1 cellular context compared by ENCODE assay signal in the genomic region with DNA sequence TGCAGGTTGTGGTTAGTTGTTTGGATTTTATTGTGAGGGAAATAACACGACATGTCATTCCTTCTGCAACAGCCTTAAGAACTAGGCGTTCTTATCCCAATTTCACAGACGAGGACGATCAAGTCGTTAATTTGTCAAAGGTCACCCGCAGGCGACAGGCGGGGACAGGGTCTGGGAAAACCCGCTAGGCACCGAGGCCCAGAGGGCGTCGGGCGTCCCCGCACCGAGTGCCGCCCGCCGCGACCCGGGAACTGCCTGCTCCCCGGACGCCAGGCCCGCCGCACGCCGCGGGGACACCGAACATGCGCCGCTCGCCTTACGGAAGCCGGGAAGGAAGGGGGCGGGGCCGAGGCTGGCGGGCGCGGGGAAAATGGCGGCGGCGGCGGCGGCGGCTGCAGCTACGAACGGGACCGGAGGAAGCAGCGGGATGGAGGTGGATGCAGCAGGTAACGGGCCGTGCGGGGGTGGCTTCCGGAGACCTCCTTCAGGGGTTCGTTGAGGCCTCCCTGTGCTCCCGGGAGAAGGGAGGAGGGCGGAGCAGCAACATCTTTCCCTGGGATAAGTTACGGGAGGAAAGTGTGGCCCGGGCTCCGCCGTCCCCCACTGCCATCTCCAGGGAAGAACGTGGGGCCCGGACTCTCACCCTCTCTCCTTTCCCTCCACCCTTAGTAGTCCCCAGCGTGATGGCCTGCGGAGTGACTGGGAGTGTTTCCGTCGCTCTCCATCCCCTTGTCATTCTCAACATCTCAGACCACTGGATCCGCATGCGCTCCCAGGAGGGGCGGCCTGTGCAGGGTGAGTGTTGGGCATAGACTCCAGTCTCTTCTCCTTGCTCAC.
TF ChIP-seq lines count a peak whose summit lies in the region.

A gene (plus strand): TSS at position 349 of the 837 bp plus-strand sequence. CDS start 22 bp downstream, at position 371.

TF ChIP-seq in K562, 482 proteins besides CTCF, POLR2A, EP300 and RAD21 (continued from another document and continues in another):
- TF ChIP-seq, protein P1, sequence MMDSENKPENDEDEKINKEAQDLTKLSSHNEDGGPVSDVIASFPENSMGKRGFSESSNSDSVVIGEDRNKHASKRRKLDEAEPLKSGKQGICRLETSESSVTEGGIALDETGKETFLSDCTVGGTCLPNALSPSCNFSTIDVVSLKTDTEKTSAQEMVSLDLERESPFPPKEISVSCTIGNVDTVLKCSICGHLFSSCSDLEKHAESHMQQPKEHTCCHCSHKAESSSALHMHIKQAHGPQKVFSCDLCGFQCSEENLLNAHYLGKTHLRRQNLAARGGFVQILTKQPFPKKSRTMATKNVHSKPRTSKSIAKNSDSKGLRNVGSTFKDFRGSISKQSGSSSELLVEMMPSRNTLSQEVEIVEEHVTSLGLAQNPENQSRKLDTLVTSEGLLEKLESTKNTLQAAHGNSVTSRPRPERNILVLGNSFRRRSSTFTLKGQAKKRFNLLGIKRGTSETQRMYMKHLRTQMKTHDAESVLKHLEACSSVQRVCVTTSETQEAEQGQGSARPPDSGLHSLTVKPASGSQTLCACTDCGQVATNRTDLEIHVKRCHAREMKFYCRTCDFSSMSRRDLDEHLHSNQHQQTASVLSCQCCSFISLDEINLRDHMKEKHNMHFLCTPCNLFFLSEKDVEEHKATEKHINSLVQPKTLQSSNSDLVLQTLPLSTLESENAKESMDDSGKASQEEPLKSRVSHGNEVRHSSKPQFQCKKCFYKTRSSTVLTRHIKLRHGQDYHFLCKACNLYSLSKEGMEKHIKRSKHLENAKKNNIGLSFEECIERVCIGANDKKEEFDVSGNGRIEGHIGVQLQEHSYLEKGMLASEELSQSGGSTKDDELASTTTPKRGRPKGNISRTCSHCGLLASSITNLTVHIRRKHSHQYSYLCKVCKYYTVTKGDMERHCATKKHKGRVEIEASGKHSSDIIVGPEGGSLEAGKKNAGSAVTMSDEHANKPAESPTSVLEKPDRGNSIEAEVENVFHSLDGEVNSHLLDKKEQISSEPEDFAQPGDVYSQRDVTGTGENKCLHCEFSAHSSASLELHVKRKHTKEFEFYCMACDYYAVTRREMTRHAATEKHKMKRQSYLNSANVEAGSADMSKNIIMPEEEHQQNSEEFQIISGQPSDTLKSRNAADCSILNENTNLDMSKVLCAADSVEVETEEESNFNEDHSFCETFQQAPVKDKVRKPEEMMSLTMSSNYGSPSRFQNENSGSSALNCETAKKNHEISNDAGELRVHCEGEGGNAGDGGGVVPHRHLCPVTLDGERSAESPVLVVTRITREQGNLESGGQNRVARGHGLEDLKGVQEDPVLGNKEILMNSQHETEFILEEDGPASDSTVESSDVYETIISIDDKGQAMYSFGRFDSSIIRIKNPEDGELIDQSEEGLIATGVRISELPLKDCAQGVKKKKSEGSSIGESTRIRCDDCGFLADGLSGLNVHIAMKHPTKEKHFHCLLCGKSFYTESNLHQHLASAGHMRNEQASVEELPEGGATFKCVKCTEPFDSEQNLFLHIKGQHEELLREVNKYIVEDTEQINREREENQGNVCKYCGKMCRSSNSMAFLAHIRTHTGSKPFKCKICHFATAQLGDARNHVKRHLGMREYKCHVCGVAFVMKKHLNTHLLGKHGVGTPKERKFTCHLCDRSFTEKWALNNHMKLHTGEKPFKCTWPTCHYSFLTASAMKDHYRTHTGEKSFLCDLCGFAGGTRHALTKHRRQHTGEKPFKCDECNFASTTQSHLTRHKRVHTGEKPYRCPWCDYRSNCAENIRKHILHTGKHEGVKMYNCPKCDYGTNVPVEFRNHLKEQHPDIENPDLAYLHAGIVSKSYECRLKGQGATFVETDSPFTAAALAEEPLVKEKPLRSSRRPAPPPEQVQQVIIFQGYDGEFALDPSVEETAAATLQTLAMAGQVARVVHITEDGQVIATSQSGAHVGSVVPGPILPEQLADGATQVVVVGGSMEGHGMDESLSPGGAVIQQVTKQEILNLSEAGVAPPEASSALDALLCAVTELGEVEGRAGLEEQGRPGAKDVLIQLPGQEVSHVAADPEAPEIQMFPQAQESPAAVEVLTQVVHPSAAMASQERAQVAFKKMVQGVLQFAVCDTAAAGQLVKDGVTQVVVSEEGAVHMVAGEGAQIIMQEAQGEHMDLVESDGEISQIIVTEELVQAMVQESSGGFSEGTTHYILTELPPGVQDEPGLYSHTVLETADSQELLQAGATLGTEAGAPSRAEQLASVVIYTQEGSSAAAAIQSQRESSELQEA (IDR thresholded peaks at IDR 0.05; ENCODE audit: low read depth) = peak; percentile 93
- TF ChIP-seq RBM25 (IDR thresholded peaks at IDR 0.05; ENCODE audit: low read depth, low read length, severe bottlenecking) = no peak
- TF ChIP-seq ELF4 (CRISPR knock-in tag; IDR thresholded peaks at IDR 0.05) = no peak
- TF ChIP-seq SRSF9 (IDR thresholded peaks at IDR 0.05; ENCODE audit: borderline replicate concordance, low read depth, low read length) = no peak
- TF ChIP-seq ZNF253 (CRISPR knock-in tag; conservative IDR thresholded peaks at IDR 0.05) = no peak
- peak; percentile 60 for TF ChIP-seq EGR1 (conservative IDR thresholded peaks at IDR 0.05)
- no peak for TF ChIP-seq KAT2B (IDR thresholded peaks at IDR 0.05; ENCODE audit: low read depth, low read length)
- TF ChIP-seq, protein P2, sequence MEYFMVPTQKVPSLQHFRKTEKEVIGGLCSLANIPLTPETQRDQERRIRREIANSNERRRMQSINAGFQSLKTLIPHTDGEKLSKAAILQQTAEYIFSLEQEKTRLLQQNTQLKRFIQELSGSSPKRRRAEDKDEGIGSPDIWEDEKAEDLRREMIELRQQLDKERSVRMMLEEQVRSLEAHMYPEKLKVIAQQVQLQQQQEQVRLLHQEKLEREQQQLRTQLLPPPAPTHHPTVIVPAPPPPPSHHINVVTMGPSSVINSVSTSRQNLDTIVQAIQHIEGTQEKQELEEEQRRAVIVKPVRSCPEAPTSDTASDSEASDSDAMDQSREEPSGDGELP (CRISPR knock-in tag; IDR thresholded peaks at IDR 0.05; ENCODE audit: borderline replicate concordance) = peak; percentile 87
- TF ChIP-seq, protein P3, sequence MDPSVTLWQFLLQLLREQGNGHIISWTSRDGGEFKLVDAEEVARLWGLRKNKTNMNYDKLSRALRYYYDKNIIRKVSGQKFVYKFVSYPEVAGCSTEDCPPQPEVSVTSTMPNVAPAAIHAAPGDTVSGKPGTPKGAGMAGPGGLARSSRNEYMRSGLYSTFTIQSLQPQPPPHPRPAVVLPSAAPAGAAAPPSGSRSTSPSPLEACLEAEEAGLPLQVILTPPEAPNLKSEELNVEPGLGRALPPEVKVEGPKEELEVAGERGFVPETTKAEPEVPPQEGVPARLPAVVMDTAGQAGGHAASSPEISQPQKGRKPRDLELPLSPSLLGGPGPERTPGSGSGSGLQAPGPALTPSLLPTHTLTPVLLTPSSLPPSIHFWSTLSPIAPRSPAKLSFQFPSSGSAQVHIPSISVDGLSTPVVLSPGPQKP (CRISPR knock-in tag; IDR thresholded peaks at IDR 0.05) = no peak
- no peak for TF ChIP-seq ARNT (IDR thresholded peaks at IDR 0.05)
- TF ChIP-seq RAD51 (IDR thresholded peaks at IDR 0.05; ENCODE audit: borderline replicate concordance, low read depth) = no peak
- peak; percentile 84; the same call in 1 of the 2 replicates for TF ChIP-seq KDM2B (CRISPR knock-in tag; IDR thresholded peaks at IDR 0.05)
- TF ChIP-seq, protein P4, sequence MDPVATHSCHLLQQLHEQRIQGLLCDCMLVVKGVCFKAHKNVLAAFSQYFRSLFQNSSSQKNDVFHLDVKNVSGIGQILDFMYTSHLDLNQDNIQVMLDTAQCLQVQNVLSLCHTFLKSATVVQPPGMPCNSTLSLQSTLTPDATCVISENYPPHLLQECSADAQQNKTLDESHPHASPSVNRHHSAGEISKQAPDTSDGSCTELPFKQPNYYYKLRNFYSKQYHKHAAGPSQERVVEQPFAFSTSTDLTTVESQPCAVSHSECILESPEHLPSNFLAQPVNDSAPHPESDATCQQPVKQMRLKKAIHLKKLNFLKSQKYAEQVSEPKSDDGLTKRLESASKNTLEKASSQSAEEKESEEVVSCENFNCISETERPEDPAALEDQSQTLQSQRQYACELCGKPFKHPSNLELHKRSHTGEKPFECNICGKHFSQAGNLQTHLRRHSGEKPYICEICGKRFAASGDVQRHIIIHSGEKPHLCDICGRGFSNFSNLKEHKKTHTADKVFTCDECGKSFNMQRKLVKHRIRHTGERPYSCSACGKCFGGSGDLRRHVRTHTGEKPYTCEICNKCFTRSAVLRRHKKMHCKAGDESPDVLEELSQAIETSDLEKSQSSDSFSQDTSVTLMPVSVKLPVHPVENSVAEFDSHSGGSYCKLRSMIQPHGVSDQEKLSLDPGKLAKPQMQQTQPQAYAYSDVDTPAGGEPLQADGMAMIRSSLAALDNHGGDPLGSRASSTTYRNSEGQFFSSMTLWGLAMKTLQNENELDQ (CRISPR knock-in tag; IDR thresholded peaks at IDR 0.05; ENCODE audit: borderline replicate concordance) = no peak; the same call in 1 of the 2 replicates
- TF ChIP-seq, protein P5, sequence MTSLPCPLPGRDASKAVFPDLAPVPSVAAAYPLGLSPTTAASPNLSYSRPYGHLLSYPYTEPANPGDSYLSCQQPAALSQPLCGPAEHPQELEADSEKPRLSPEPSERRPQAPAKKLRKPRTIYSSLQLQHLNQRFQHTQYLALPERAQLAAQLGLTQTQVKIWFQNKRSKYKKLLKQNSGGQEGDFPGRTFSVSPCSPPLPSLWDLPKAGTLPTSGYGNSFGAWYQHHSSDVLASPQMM (CRISPR knock-in tag; IDR thresholded peaks at IDR 0.05) = no peak
- TF ChIP-seq, protein P6, sequence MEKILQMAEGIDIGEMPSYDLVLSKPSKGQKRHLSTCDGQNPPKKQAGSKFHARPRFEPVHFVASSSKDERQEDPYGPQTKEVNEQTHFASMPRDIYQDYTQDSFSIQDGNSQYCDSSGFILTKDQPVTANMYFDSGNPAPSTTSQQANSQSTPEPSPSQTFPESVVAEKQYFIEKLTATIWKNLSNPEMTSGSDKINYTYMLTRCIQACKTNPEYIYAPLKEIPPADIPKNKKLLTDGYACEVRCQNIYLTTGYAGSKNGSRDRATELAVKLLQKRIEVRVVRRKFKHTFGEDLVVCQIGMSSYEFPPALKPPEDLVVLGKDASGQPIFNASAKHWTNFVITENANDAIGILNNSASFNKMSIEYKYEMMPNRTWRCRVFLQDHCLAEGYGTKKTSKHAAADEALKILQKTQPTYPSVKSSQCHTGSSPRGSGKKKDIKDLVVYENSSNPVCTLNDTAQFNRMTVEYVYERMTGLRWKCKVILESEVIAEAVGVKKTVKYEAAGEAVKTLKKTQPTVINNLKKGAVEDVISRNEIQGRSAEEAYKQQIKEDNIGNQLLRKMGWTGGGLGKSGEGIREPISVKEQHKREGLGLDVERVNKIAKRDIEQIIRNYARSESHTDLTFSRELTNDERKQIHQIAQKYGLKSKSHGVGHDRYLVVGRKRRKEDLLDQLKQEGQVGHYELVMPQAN (IDR thresholded peaks at IDR 0.05; ENCODE audit: borderline replicate concordance) = peak; percentile 61; the same call in 1 of the 2 replicates
- TF ChIP-seq, protein P7, sequence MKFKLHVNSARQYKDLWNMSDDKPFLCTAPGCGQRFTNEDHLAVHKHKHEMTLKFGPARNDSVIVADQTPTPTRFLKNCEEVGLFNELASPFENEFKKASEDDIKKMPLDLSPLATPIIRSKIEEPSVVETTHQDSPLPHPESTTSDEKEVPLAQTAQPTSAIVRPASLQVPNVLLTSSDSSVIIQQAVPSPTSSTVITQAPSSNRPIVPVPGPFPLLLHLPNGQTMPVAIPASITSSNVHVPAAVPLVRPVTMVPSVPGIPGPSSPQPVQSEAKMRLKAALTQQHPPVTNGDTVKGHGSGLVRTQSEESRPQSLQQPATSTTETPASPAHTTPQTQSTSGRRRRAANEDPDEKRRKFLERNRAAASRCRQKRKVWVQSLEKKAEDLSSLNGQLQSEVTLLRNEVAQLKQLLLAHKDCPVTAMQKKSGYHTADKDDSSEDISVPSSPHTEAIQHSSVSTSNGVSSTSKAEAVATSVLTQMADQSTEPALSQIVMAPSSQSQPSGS (CRISPR knock-in tag; IDR thresholded peaks at IDR 0.05) = peak; percentile 88
- peak in 1 of 2 experiments; percentile 79; a peak in 2 of 4 replicates for TF ChIP-seq HDAC1 (IDR thresholded peaks at IDR 0.05)
- TF ChIP-seq GTF2F1 (IDR thresholded peaks at IDR 0.05; ENCODE audit: low read depth, low read length) = peak; percentile 67; the same call in 1 of the 2 replicates
- peak; percentile 76 for TF ChIP-seq PML (IDR thresholded peaks at IDR 0.05; ENCODE audit: low read length)
- TF ChIP-seq, protein P8, sequence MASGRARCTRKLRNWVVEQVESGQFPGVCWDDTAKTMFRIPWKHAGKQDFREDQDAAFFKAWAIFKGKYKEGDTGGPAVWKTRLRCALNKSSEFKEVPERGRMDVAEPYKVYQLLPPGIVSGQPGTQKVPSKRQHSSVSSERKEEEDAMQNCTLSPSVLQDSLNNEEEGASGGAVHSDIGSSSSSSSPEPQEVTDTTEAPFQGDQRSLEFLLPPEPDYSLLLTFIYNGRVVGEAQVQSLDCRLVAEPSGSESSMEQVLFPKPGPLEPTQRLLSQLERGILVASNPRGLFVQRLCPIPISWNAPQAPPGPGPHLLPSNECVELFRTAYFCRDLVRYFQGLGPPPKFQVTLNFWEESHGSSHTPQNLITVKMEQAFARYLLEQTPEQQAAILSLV (tag; IDR thresholded peaks at IDR 0.05) = no peak
- peak; percentile 83; the same call in 1 of the 2 replicates for TF ChIP-seq ZNF124 (CRISPR knock-in tag; IDR thresholded peaks at IDR 0.05)
- TF ChIP-seq ZNF354B (CRISPR knock-in tag; IDR thresholded peaks at IDR 0.05) = no peak
- TF ChIP-seq, protein P9, sequence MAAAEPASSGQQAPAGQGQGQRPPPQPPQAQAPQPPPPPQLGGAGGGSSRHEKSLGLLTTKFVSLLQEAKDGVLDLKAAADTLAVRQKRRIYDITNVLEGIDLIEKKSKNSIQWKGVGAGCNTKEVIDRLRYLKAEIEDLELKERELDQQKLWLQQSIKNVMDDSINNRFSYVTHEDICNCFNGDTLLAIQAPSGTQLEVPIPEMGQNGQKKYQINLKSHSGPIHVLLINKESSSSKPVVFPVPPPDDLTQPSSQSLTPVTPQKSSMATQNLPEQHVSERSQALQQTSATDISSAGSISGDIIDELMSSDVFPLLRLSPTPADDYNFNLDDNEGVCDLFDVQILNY (CRISPR knock-in tag; IDR thresholded peaks at IDR 0.05) = peak; percentile 93
- TF ChIP-seq ZNF143 (CRISPR knock-in tag; IDR thresholded peaks at IDR 0.05) = peak; percentile 47; the same call in 1 of the 2 replicates
- TF ChIP-seq KLF1 (tag; IDR thresholded peaks at IDR 0.05) = peak; percentile 31; the same call in 1 of the 2 replicates
- TF ChIP-seq RCOR1 (IDR thresholded peaks at IDR 0.05; ENCODE audit: borderline replicate concordance in 1 of 2, low read depth in 2 of 2, low read length in 2 of 2) = peak; percentile 10 to 33; a peak in 2 of 4 replicates
- peak; percentile 64; the same call in 1 of the 2 replicates for TF ChIP-seq GATAD2A (IDR thresholded peaks at IDR 0.05)
- no peak for TF ChIP-seq ZZZ3 (IDR thresholded peaks at IDR 0.05)
- TF ChIP-seq ZBTB1 (CRISPR knock-in tag; IDR thresholded peaks at IDR 0.05; ENCODE audit: borderline replicate concordance, low read depth) = peak; percentile 94
- no peak for TF ChIP-seq KLF6 (CRISPR knock-in tag; IDR thresholded peaks at IDR 0.05; ENCODE audit: borderline replicate concordance)
- no peak for TF ChIP-seq SMARCB1 (IDR thresholded peaks at IDR 0.05; ENCODE audit: insufficient read length, low read depth)
- TF ChIP-seq NFXL1 (CRISPR knock-in tag; IDR thresholded peaks at IDR 0.05) = no peak
- no peak for TF ChIP-seq HNRNPK (IDR thresholded peaks at IDR 0.05; ENCODE audit: low read depth, low read length, poor library complexity, severe bottlenecking)
- no peak for TF ChIP-seq DIDO1 (tag; IDR thresholded peaks at IDR 0.05; ENCODE audit: low read depth)
- TF ChIP-seq, protein P10, sequence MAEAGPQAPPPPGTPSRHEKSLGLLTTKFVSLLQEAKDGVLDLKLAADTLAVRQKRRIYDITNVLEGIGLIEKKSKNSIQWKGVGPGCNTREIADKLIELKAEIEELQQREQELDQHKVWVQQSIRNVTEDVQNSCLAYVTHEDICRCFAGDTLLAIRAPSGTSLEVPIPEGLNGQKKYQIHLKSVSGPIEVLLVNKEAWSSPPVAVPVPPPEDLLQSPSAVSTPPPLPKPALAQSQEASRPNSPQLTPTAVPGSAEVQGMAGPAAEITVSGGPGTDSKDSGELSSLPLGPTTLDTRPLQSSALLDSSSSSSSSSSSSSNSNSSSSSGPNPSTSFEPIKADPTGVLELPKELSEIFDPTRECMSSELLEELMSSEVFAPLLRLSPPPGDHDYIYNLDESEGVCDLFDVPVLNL (CRISPR knock-in tag; IDR thresholded peaks at IDR 0.05; ENCODE audit: low read depth) = peak; percentile 88
